Comparison of ENCODE assay signal across 8 cellular contexts in the genomic region with DNA sequence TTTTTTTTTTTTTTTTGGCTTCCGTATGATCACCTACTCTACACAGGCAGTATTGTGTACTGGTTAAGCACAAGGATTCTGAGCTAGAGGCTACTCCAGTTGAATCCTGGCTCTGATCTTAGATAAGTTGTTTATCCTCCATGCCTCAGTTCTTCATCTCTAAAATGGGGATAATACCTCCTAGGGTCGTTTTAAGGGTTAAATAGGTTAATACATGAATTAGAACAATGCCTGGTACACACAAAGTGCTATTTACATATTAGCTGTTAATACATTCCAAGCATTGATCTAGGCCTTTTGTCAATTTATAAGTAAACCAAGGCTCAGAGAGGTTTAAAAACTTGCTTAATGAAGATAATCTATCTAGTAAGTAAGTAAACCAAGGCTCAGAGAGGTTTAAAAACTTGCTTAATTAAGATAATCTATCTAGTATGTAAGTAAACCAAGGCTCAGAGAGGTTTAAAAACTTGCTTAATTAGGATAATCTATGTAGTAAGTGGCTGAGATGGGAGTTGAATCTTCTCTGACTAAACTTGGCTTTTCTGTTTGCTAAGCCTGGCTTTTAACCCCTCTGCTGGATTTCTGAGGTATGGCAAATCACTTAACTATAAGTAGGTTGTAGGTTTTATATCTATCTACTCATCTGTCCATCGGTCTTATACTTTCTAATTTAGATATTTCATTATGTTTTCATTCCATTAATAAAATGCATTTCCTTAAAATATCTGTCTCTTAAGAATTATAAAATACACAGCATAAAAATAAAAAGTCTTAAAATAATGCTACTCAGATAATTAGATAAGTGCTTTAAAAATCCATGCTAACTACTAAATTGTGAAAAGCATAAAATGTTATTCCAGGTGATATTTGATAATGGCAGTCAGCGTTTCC. TPM values are rescaled to one million over a fixed set of nuclear protein-coding genes. Genes with fewer than 3 reads are reported as not detected.
DNase-seq lines count a peak whose midpoint lies in the region; ATAC-seq and TF ChIP-seq lines count a peak whose summit lies in the region.

No MANE protein-coding gene starts in this region.

- H3K4me3 Mint-ChIP-seq in activated naive CD8-positive, alpha-beta T cell treated with anti-CD3 and anti-CD28 coated beads, Interleukin-2, amount 50 U/mL, for 24 hours = no peak overlapping the region
- no peak overlapping the region for H3K4me3 Mint-ChIP-seq in natural killer cell

- peak overlapping the region; percentile 74 for H3K27ac Mint-ChIP-seq in activated naive CD8-positive, alpha-beta T cell treated with anti-CD3 and anti-CD28 coated beads, Interleukin-2, amount 50 U/mL, for 24 hours
- H3K27ac Mint-ChIP-seq in natural killer cell = no peak overlapping the region

- TF ChIP-seq CTCF in GM12874 (IDR thresholded peaks at IDR 0.05; ENCODE audit: insufficient read depth, low read depth, low read length) (peak; percentile 34; the same call in 1 of the 2 replicates), natural killer cell (IDR thresholded peaks at IDR 0.05) (peak; percentile 8)

- intact Hi-C loops in natural killer cell (cut with micrococcal nuclease) = no loop called here

- H3K9me3 Mint-ChIP-seq in activated naive CD8-positive, alpha-beta T cell treated with anti-CD3 and anti-CD28 coated beads, Interleukin-2, amount 50 U/mL, for 24 hours = no peaks in the 10 kb centered on the region
- H3K9me3 Mint-ChIP-seq in natural killer cell = no peaks in the 10 kb centered on the region

- no peaks in the 10 kb centered on the region for H3K36me3 Mint-ChIP-seq in activated naive CD8-positive, alpha-beta T cell treated with anti-CD3 and anti-CD28 coated beads, Interleukin-2, amount 50 U/mL, for 24 hours (ENCODE audit: low read depth)
- H3K36me3 Mint-ChIP-seq in natural killer cell = no peaks in the 10 kb centered on the region

- ATAC-seq in GM21786 (IDR thresholded peaks at IDR 0.05; ENCODE audit: unreplicated experiment) = peak; percentile 0
- no peak for ATAC-seq in activated naive CD8-positive, alpha-beta T cell treated with anti-CD3 and anti-CD28 coated beads, Interleukin-2, amount 50 U/mL, for 24 hours
- ATAC-seq in natural killer cell = peak in 1 of 3 donors; percentile 37
- no peak for ATAC-seq in HG03565 (IDR thresholded peaks at IDR 0.05; ENCODE audit: unreplicated experiment)

- DNase-seq in LHCN-M2 (ENCODE audit: low read depth) = peak; percentile 54
- DNase-seq in activated naive CD8-positive, alpha-beta T cell treated with anti-CD3 and anti-CD28 coated beads, Interleukin-2, amount 50 U/mL, for 24 hours = no peak
- DNase-seq in natural killer cell = no peak
- no peak for DNase-seq in Ammon's horn (ENCODE audit: low spot score)
- DNase-seq in stimulated activated CD4-positive, alpha-beta T cell treated with anti-CD3 and anti-CD28 coated beads, Interleukin-4, amount 100 ng/mL, for 24 hours = no peak

- peaks cover 88% of the 10 kb centered on the region for H3K4me1 Mint-ChIP-seq in activated naive CD8-positive, alpha-beta T cell treated with anti-CD3 and anti-CD28 coated beads, Interleukin-2, amount 50 U/mL, for 24 hours
- H3K4me1 Mint-ChIP-seq in natural killer cell = peaks cover 38 to 39% of the 10 kb centered on the region in 2 donors

- peaks cover 2% of the 10 kb centered on the region for H3K27me3 Mint-ChIP-seq in activated naive CD8-positive, alpha-beta T cell treated with anti-CD3 and anti-CD28 coated beads, Interleukin-2, amount 50 U/mL, for 24 hours
- no peaks in the 10 kb centered on the region for H3K27me3 Mint-ChIP-seq in natural killer cell (ENCODE audit: low read depth in 2 of 2)

RNA-seq across cellular contexts. Expression of gene ST7, which starts 59.2 kb away (rescaled TPM):
- total RNA-seq in LHCN-M2 (2014; rRNA removed) (20.8 and 23.0 TPM in 2 replicates), natural killer cell (10 to 100 TPM in 2 of 3 donors, 1 to 10 TPM in 1; 9.8 to 15.7 (median 12.9) TPM)
- 11.3 TPM for polyA plus RNA-seq in LHCN-M2 (2012)
